7 cellular contexts compared by ENCODE assay signal in the genomic region with DNA sequence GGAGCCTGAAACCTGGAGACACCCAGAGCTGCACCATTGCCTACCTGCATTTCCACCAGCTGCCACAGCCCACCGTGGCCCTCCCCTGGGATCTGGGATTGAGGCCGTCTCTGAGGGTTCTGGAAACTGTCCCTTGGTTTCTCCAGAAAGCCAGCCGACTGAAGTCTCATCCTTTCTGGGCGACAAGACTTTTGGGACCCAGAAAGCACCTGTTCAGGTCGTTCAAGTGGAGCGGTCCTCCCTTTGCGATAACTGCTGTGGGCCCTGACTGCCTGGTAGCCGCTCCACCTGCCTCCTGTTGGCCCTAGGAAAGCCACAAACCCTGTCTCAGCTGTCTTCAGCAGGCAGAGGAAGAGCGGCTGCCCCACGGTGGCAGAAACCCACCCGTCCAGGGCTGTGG.
"Had no signal": no experiment of that assay in that cellular context is flagged by ENCODE, and none has a peak within 500 bp of the region (broad histone marks: within the 10 kb centered on the region; RNA-seq: fewer than 3 reads in every experiment).

No MANE protein-coding gene starts in this region.

- H3K4me1 ChIP-seq: HAP-1 had no signal

- H3K9me3 ChIP-seq: HAP-1 had no signal

- H3K4me2 ChIP-seq: GM23338 had no signal

- H2AFZ ChIP-seq: GM23338 had no signal

- ATAC-seq: GM23338, HCT116, HepG2 had no signal

- H3K36me3 ChIP-seq: HAP-1 had no signal

- H3K27ac ChIP-seq: HL-60 had no signal

- H3K4me3 ChIP-seq: GM23338, HAP-1 had no signal

- DNase-seq: H7, HFFc6 had no signal
